Comparison of ENCODE assay signal across 33 cellular contexts in the genomic region with DNA sequence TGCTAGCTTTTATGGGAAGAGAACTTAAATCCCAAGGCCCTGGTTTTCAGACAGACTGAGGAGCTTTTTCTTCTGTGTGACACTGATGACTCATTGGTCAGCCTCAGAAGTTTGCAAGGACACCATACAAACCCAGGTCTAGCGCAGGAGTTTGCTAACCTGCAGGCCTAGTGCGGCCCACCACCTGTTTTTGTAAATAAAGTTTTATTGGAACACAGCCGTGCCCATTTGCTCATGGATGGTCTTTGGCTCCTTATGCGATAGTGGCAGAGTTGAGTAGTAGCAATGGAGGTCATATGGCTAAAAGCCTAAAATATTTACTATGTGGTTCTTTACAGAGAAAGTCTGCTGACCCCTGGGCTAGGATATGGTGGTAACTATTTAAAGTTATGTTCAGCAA.
"Had no signal": no experiment of that assay in that cellular context is flagged by ENCODE, and none has a peak within 500 bp of the region (broad histone marks: within the 10 kb centered on the region; RNA-seq: fewer than 3 reads in every experiment).

No MANE protein-coding gene starts in this region.

- H3K36me3 ChIP-seq: adrenal gland, brain microvascular endothelial cell, breast epithelium had no signal

- H3K4me3 ChIP-seq: adrenal gland, body of pancreas, breast epithelium had no signal

- H3K27ac ChIP-seq: adrenal gland, body of pancreas, brain microvascular endothelial cell, breast epithelium, VCaP had no signal

- FAIRE-seq: astrocyte had no signal

- DNase-seq: activated B cell treated with CpG ODN at 0.5 μM for 24 hours; activated CD4-positive, alpha-beta memory T cell treated with anti-CD3 and anti-CD28 coated beads for 36 hours; activated CD4-positive, alpha-beta T cell treated with anti-CD3 and anti-CD28 coated beads for 4 hours; activated CD4-positive, alpha-beta T cell treated with anti-CD3 and anti-CD28 coated beads, Interleukin-2, amount 10 ng/mL, durations not matched to agents 24 days and 14 days; activated CD4-positive, alpha-beta T cell treated with anti-CD3 and anti-CD28 coated beads, Interleukin-2, amount 50 U/mL, for 1 hour; activated CD4-positive, alpha-beta T cell treated with anti-CD3 and anti-CD28 coated beads, Interleukin-2, amount 50 U/mL, for 4 hours; activated CD4-positive, CD25-positive, alpha-beta regulatory T cell treated with anti-CD3 and anti-CD28 coated beads, Interleukin-2, amount 50 U/mL, for 72 hours; activated CD8-positive, alpha-beta memory T cell treated with anti-CD3 and anti-CD28 coated beads, Interleukin-2, amount 50 U/mL, for 4 hours; activated CD8-positive, alpha-beta T cell treated with anti-CD3 and anti-CD28 coated beads for 36 hours; activated effector memory CD4-positive, alpha-beta T cell treated with anti-CD3 and anti-CD28 coated beads, Interleukin-2, amount 50 U/mL, for 16 hours; activated gamma-delta T cell treated with Interleukin-2 at 50 U/mL for 16 hours; activated naive CD4-positive, alpha-beta T cell; activated naive CD4-positive, alpha-beta T cell treated with anti-CD3 and anti-CD28 coated beads for 36 hours; activated naive CD4-positive, alpha-beta T cell treated with anti-CD3 and anti-CD28 coated beads, Interleukin-2, amount 50 U/mL, for 16 hours; activated naive CD8-positive, alpha-beta T cell treated with anti-CD3 and anti-CD28 coated beads for 36 hours; activated T-cell treated with anti-CD3 and anti-CD28 coated beads for 4 hours; activated T-cell treated with anti-CD3 and anti-CD28 coated beads, Interleukin-2, amount 50 U/mL, for 1 hour; activated T-cell treated with anti-CD3 and anti-CD28 coated beads, Interleukin-2, amount 50 U/mL, for 4 hours; activated T-cell treated with anti-CD3 and anti-CD28 coated beads, Interleukin-2, amount 50 U/mL, for 72 hours; amniotic stem cell; aorta; body of pancreas; brain microvascular endothelial cell; central memory CD4-positive, alpha-beta T cell; T-helper 1 cell; T-helper 2 cell; T-helper 9 cell had no signal

- H3K27me3 ChIP-seq: adrenal gland, body of pancreas, brain microvascular endothelial cell, breast epithelium had no signal

- ATAC-seq: activated CD8-positive, alpha-beta T cell treated with anti-CD3 and anti-CD28 coated beads for 36 hours; activated naive CD4-positive, alpha-beta T cell treated with anti-CD3 and anti-CD28 coated beads, Interleukin-2, amount 50 U/mL, for 72 hours; activated T-cell treated with anti-CD3 and anti-CD28 coated beads, Interleukin-2, amount 50 U/mL, for 4 hours; activated T-cell treated with anti-CD3 and anti-CD28 coated beads, Interleukin-2, amount 50 U/mL, for 72 hours; activated T-helper 17 cell treated with anti-CD3 and anti-CD28 coated beads, Interleukin-2, amount 50 U/mL, for 72 hours; body of pancreas had no signal

- H3K4me1 ChIP-seq: adrenal gland, body of pancreas, breast epithelium had no signal

- H3K9me3 ChIP-seq: adrenal gland, body of pancreas, breast epithelium had no signal
